Comparison of ENCODE assay signal across 7 cellular contexts in genomic region chrX:56763556-56764152, GRCh38. TPM values are rescaled to one million over a fixed set of nuclear protein-coding genes. Genes with fewer than 3 reads are reported as not detected.
DNase-seq lines count a peak whose midpoint lies in the region; ATAC-seq and TF ChIP-seq lines count a peak whose summit lies in the region.

No MANE protein-coding gene starts in this region.

- in situ Hi-C loops in gastrocnemius medialis (cut with MboI; ENCODE audit: low sequenced_read_pairs in 4 of 4) = loop anchor here in 1 of 4 donors (25.0 kb wide), 1 partner anchor 1601 kb away; no protein-coding TSS in a partner anchor

- ATAC-seq in GM21529 (IDR thresholded peaks at IDR 0.05; ENCODE audit: unreplicated experiment) (peak; percentile 29), gastrocnemius medialis (peak; percentile 80 to 87), GM18520 (IDR thresholded peaks at IDR 0.05; ENCODE audit: unreplicated experiment) (no peak), GM21447 (IDR thresholded peaks at IDR 0.05; ENCODE audit: unreplicated experiment) (no peak)

- H3K4me3 ChIP-seq in esophagus squamous epithelium = peak overlapping the region in 2 of 4 donors; percentile 54 to 65
- H3K4me3 ChIP-seq in gastrocnemius medialis = peak overlapping the region; percentile 49 to 84 (median 66)

- H3K27ac ChIP-seq in esophagus squamous epithelium (peak overlapping the region in 3 of 4 donors; percentile 25 to 88 (median 81)), gastrocnemius medialis (peak overlapping the region; percentile 80 to 91 (median 88))

- H3K36me3 ChIP-seq in esophagus squamous epithelium (peaks cover 0 to 11% (median 0%) of the 10 kb centered on the region in 3 donors), gastrocnemius medialis (no peaks in the 10 kb centered on the region)

- 0 to 37% methylated on average over 1 to 7 of the region's 11 CpGs for WGBS in esophagus squamous epithelium, 2 donors

- peak; percentile 71 for DNase-seq in T-helper 22 cell (ENCODE audit: low read depth)
- no peak for DNase-seq in esophagus squamous epithelium (lab: John Stamatoyannopoulos, UW)
- peak; percentile 40 to 59 for DNase-seq in gastrocnemius medialis
- no peak for DNase-seq in HuH-7.5 (ENCODE audit: low spot score)

- TF ChIP-seq POLR2A in esophagus squamous epithelium (IDR thresholded peaks at IDR 0.05) = no peak
- no peak for TF ChIP-seq POLR2A in gastrocnemius medialis (IDR thresholded peaks at IDR 0.05)

- peak in 4 of 6 experiments; percentile 3 to 65 (median 37) for TF ChIP-seq CTCF in esophagus squamous epithelium (IDR thresholded peaks at IDR 0.05)
- peak in 4 of 5 experiments; percentile 43 to 73 (median 60) for TF ChIP-seq CTCF in gastrocnemius medialis (IDR thresholded peaks at IDR 0.05 in 4 of 5, conservative IDR thresholded peaks at IDR 0.05 in 1 of 5)

- H3K27me3 ChIP-seq in esophagus squamous epithelium = no peaks in the 10 kb centered on the region
- H3K27me3 ChIP-seq in gastrocnemius medialis = no peaks in the 10 kb centered on the region

- H3K4me1 ChIP-seq in esophagus squamous epithelium = peaks cover 10 to 23% (median 16%) of the 10 kb centered on the region in 3 donors
- peaks cover 10 to 18% of the 10 kb centered on the region in 2 donors for H3K4me1 ChIP-seq in gastrocnemius medialis

- no peaks in the 10 kb centered on the region for H3K9me3 ChIP-seq in esophagus squamous epithelium
- H3K9me3 ChIP-seq in gastrocnemius medialis = no peaks in the 10 kb centered on the region

- intact Hi-C loops in esophagus squamous epithelium (cut with DNase I) = no loop called here
- intact Hi-C loops in gastrocnemius medialis (cut with DNase I; ENCODE audit: low total_unique reads) = loop anchor here (10.0 kb wide), 1 partner anchor 691 kb away; no protein-coding TSS in a partner anchor

RNA-seq across cellular contexts. Expression of gene NBDY, which starts 34.6 kb away (rescaled TPM):
- total RNA-seq in esophagus squamous epithelium (10 to 100 TPM in 2 of 4 donors, 1 to 10 TPM in 2; 8.3 to 17.7 (median 10.8) TPM), gastrocnemius medialis (1 to 10 TPM; 3.7 to 9.8 (median 5.9) TPM)

Comparison
In these comparisons a context has a peak if more than half of its experiments do, and no peak if none do; other contexts are left out.
1. ATAC-seq: peak in GM21529 (single experiment) and gastrocnemius medialis (2 of 2); none in GM18520 (single experiment) and GM21447 (single experiment).
2. DNase-seq: peak in T-helper 22 cell (single experiment) and gastrocnemius medialis (2 of 2); none in esophagus squamous epithelium (single experiment) and HuH-7.5 (single experiment).